Comparison of ENCODE assay signal across 9 cellular contexts in the genomic region with DNA sequence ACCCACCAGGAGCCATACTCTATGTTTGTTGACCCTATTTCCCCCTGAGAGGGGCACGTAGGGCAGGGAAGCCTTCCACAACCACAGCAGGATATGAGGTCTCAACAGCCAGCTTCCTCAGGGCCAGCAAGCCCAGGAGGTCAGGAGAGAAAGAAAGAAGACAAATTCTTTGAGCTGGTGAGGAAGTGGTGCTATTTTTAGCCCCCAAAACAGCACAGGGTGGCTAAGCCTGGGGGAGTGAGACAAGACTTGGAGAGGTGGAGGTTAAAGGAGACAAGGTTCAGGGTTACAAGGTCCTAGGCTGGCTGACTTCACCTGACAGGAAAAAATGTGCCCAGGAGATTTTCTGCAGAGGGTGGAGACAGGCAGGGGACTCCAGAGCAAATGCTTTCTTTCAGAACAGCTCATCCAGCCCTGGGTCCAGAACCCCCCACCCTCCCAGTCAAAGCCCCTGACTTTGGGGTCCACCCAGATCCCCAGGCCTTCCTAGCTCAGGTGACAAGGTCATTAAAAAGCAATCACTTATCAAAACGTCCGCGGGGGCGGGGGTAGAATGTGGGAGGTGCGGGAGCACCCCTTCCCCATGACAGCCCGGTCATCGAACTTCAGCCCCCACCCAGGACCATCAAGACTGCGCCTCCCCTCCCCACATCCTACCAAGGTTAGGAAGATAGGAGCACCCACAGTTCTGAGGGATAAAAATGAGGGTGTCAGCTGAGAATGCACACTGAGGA. TPM values are rescaled to one million over a fixed set of nuclear protein-coding genes. Genes with fewer than 3 reads are reported as not detected.
DNase-seq lines count a peak whose midpoint lies in the region; ATAC-seq and TF ChIP-seq lines count a peak whose summit lies in the region.
"Had no signal": no experiment of that assay in that cellular context is flagged by ENCODE, and none has a peak within 500 bp of the region (broad histone marks: within the 10 kb centered on the region; RNA-seq: fewer than 3 reads in every experiment).

No MANE protein-coding gene starts in this region.

- peak in 1 of 3 donors; percentile 41 for DNase-seq in Peyer's patch
- DNase-seq in endodermal cell, result peak; percentile 50
- DNase-seq in progenitor cell of endocrine pancreas (ENCODE audit: low spot score, unreplicated experiment), result no peak
- no peak for DNase-seq in GM10248 (ENCODE audit: extremely low spot score)
- DNase-seq in epidermal melanocyte (ENCODE audit: insufficient read length, low spot score), result no peak
- DNase-seq in NCI-H2081 treated with DMSO at 0.1 percent for 48 hours (lab: John Stamatoyannopoulos, UW), result no peak
- DNase-seq: posterior cingulate gyrus had no signal

- H3K27me3 ChIP-seq in Peyer's patch, result no peaks in the 10 kb centered on the region
- no peaks in the 10 kb centered on the region for H3K27me3 ChIP-seq in endodermal cell (ENCODE audit: control insufficient read depth, insufficient read depth, low read length, poor library complexity, severe bottlenecking)

- H3K9ac ChIP-seq in endodermal cell (ENCODE audit: extremely low read depth, low read length, poor library complexity, severe bottlenecking), result no peak overlapping the region

- 11% methylated on average over 8 of the region's 9 CpGs; no CpG with 5 or more reads in 1 of the 2 experiments for WGBS in endodermal cell (ENCODE audit: insufficient coverage in 1 of 2, insufficient read length in 1 of 2), 2 experiments

- peaks cover 27% of the 10 kb centered on the region for H3K4me1 Mint-ChIP-seq in endodermal cell
- peaks cover 17% of the 10 kb centered on the region for H3K4me1 Mint-ChIP-seq in progenitor cell of endocrine pancreas (ENCODE audit: low read depth)

- H3K9me3 Mint-ChIP-seq in endodermal cell (no peaks in the 10 kb centered on the region), progenitor cell of endocrine pancreas (ENCODE audit: low read depth) (no peaks in the 10 kb centered on the region)

- TF ChIP-seq CTCF in Peyer's patch (IDR thresholded peaks at IDR 0.05) (no peak), endodermal cell (conservative IDR thresholded peaks at IDR 0.05) (no peak), progenitor cell of endocrine pancreas (IDR thresholded peaks at IDR 0.05; ENCODE audit: unreplicated experiment) (no peak), GM10248 (IDR thresholded peaks at IDR 0.05; ENCODE audit: control extremely low read depth, extremely low read depth, low read depth, missing control alignments) (no peak)

- POLR2A ChIA-PET in GM10248 (lab: Yijun Ruan, JAX), result interaction anchor here (0.5 to 0.7 kb wide), 3 partner anchors 9 to 1245 kb away, joined by 3 read pairs; a partner anchor contains a TSS

- H3K27me3 Mint-ChIP-seq in endodermal cell (ENCODE audit: insufficient read depth) (peaks cover 3% of the 10 kb centered on the region), progenitor cell of endocrine pancreas (peaks cover 9% of the 10 kb centered on the region)

- no peak for TF ChIP-seq POLR2A in Peyer's patch (IDR thresholded peaks at IDR 0.05)

- H3K36me3 Mint-ChIP-seq in endodermal cell (ENCODE audit: low read depth), result peaks cover 7% of the 10 kb centered on the region
- peaks cover 3% of the 10 kb centered on the region for H3K36me3 Mint-ChIP-seq in progenitor cell of endocrine pancreas (ENCODE audit: insufficient read depth)

- H3K4me3 Mint-ChIP-seq in endodermal cell (peak overlapping the region; percentile 74), progenitor cell of endocrine pancreas (ENCODE audit: low read depth) (peak overlapping the region; percentile 82)

- H3K4me1 ChIP-seq in Peyer's patch, result peaks cover 0 to 12% (median 4%) of the 10 kb centered on the region in 4 donors
- peaks cover 10% of the 10 kb centered on the region for H3K4me1 ChIP-seq in endodermal cell (ENCODE audit: control insufficient read depth, insufficient read depth, low read length)

- no peak overlapping the region for H3K27ac ChIP-seq in Peyer's patch
- no peak overlapping the region for H3K27ac ChIP-seq in endodermal cell (ENCODE audit: low read depth, low read length)

- H3K4me3 ChIP-seq in GM08714 (ENCODE audit: low read length) (peak overlapping the region; percentile 91; the same call in 1 of the 2 replicates), Peyer's patch (peak overlapping the region in 3 of 4 donors; percentile 45 to 53 (median 52)), endodermal cell (ENCODE audit: low read length) (peak overlapping the region; percentile 92)

- H3K27ac Mint-ChIP-seq in endodermal cell, result no peak overlapping the region
- no peak overlapping the region for H3K27ac Mint-ChIP-seq in progenitor cell of endocrine pancreas

- no peaks in the 10 kb centered on the region for H3K36me3 ChIP-seq in Peyer's patch
- H3K36me3 ChIP-seq in endodermal cell (ENCODE audit: control insufficient read depth, insufficient read depth, low read length), result peaks cover 3% of the 10 kb centered on the region

- CTCF ChIA-PET in GM10248 (lab: Yijun Ruan, JAX), result interaction anchor here (1.0 to 2.0 kb wide), 6 partner anchors 9 to 46 kb away, joined by 3 to 5 read pairs (median 4); no protein-coding TSS in a partner anchor

- H3K9me3 ChIP-seq in Peyer's patch, result no peaks in the 10 kb centered on the region
- H3K9me3 ChIP-seq in endodermal cell (ENCODE audit: control insufficient read depth, low read length), result no peaks in the 10 kb centered on the region

- no peak for ATAC-seq in HG02938 (IDR thresholded peaks at IDR 0.05; ENCODE audit: unreplicated experiment)

RNA-seq across cellular contexts. Expression of gene SV2A, which starts 1.3 kb away (rescaled TPM):
- total RNA-seq in Peyer's patch (1 to 10 TPM in 3 of 4 donors, under 1 TPM in 1; 0.70 to 3.3 (median 2.2) TPM), endodermal cell (10 to 100 TPM; 25.6 to 26.2 TPM), progenitor cell of endocrine pancreas (16.9 and 21.8 TPM in 2 replicates)
- polyA plus RNA-seq in endodermal cell (2013, experiment 1 of 2), result 36.6 TPM
- polyA plus RNA-seq in endodermal cell (2013, experiment 2 of 2), result 31.9 TPM

RNA-seq across cellular contexts. Expression of gene SF3B4, which starts 11.2 kb away (rescaled TPM):
- total RNA-seq in Peyer's patch (10 to 100 TPM; 21.0 to 32.2 (median 28.2) TPM), endodermal cell (10 to 100 TPM; 85.8 to 93.8 TPM), progenitor cell of endocrine pancreas (67.5 and 72.8 TPM in 2 replicates)
- polyA plus RNA-seq in endodermal cell (2013, experiment 1 of 2), result 78.1 TPM
- 64.5 TPM for polyA plus RNA-seq in endodermal cell (2013, experiment 2 of 2)

RNA-seq across cellular contexts. Expression of gene BOLA1, which starts 17.0 kb away (rescaled TPM):
- 10 to 100 TPM in 3 of 4 donors, 1 to 10 TPM in 1; 9.1 to 37.8 (median 22.1) TPM for total RNA-seq in Peyer's patch
- 10 to 100 TPM; 10.2 to 14.7 TPM for total RNA-seq in endodermal cell
- polyA plus RNA-seq in endodermal cell (2013, experiment 1 of 2), result 4.1 TPM
- polyA plus RNA-seq in endodermal cell (2013, experiment 2 of 2), result 3.6 TPM
- total RNA-seq in progenitor cell of endocrine pancreas, result 10.9 and 12.1 TPM in 2 replicates

RNA-seq across cellular contexts. Expression of gene MTMR11, which starts 20.3 kb away (rescaled TPM):
- total RNA-seq in Peyer's patch (100 to 1,000 TPM in 3 of 4 donors, 10 to 100 TPM in 1; 47.9 to 210 (median 175) TPM), endodermal cell (1 to 10 TPM; 4.7 to 6.6 TPM), progenitor cell of endocrine pancreas (8.5 and 10.6 TPM in 2 replicates)
- 9.5 TPM for polyA plus RNA-seq in endodermal cell (2013, experiment 1 of 2)
- polyA plus RNA-seq in endodermal cell (2013, experiment 2 of 2), result 8.2 TPM
